1 cellular context compared by ENCODE assay signal in the genomic region with DNA sequence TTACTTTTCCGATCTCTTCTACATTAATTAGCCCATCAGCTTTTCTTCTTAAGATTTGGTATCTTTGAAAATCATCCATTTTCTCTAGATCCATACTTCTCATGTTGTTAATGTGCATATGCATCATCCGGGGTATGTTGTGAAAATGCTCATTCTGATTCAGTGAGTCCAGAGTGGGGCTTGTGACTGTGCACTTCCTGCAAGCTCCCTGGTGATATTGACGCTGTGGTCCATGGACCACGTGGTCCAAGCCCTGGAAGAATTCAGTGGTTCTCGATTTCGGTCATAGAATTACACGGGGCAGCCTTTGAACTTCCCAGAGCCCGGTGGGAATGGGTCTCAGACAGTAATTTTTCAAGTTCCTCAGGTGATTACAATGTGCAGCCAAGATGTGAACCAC.
TF ChIP-seq lines count a peak whose summit lies in the region.

No MANE protein-coding gene starts in this region.

TF ChIP-seq in HepG2, 621 proteins besides CTCF, POLR2A, EP300 and RAD21 (continued from another document):
- TF ChIP-seq, protein P1, sequence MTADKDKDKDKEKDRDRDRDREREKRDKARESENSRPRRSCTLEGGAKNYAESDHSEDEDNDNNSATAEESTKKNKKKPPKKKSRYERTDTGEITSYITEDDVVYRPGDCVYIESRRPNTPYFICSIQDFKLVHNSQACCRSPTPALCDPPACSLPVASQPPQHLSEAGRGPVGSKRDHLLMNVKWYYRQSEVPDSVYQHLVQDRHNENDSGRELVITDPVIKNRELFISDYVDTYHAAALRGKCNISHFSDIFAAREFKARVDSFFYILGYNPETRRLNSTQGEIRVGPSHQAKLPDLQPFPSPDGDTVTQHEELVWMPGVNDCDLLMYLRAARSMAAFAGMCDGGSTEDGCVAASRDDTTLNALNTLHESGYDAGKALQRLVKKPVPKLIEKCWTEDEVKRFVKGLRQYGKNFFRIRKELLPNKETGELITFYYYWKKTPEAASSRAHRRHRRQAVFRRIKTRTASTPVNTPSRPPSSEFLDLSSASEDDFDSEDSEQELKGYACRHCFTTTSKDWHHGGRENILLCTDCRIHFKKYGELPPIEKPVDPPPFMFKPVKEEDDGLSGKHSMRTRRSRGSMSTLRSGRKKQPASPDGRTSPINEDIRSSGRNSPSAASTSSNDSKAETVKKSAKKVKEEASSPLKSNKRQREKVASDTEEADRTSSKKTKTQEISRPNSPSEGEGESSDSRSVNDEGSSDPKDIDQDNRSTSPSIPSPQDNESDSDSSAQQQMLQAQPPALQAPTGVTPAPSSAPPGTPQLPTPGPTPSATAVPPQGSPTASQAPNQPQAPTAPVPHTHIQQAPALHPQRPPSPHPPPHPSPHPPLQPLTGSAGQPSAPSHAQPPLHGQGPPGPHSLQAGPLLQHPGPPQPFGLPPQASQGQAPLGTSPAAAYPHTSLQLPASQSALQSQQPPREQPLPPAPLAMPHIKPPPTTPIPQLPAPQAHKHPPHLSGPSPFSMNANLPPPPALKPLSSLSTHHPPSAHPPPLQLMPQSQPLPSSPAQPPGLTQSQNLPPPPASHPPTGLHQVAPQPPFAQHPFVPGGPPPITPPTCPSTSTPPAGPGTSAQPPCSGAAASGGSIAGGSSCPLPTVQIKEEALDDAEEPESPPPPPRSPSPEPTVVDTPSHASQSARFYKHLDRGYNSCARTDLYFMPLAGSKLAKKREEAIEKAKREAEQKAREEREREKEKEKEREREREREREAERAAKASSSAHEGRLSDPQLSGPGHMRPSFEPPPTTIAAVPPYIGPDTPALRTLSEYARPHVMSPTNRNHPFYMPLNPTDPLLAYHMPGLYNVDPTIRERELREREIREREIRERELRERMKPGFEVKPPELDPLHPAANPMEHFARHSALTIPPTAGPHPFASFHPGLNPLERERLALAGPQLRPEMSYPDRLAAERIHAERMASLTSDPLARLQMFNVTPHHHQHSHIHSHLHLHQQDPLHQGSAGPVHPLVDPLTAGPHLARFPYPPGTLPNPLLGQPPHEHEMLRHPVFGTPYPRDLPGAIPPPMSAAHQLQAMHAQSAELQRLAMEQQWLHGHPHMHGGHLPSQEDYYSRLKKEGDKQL (CRISPR knock-in tag; IDR thresholded peaks at IDR 0.05; ENCODE audit: low read depth): no peak
- TF ChIP-seq ONECUT2 (CRISPR knock-in tag; IDR thresholded peaks at IDR 0.05) (no peak), ZSCAN25 (CRISPR knock-in tag; IDR thresholded peaks at IDR 0.05) (no peak), ZMYM2 (CRISPR knock-in tag; IDR thresholded peaks at IDR 0.05) (no peak), ZFP62 (CRISPR knock-in tag; IDR thresholded peaks at IDR 0.05) (no peak), ZNF792 (CRISPR knock-in tag; IDR thresholded peaks at IDR 0.05) (no peak), ZSCAN20 (CRISPR knock-in tag; IDR thresholded peaks at IDR 0.05; ENCODE audit: borderline replicate concordance) (no peak), NFYC (CRISPR knock-in tag; IDR thresholded peaks at IDR 0.05) (no peak), PCBP2 (optimal IDR thresholded peaks at IDR 0.05; ENCODE audit: low read depth, low read length, poor library complexity, severe bottlenecking) (no peak)
